Comparison of ENCODE assay signal across 22 cellular contexts in genomic region chr4:25032126-25032525, GRCh38. TPM values are rescaled to one million over a fixed set of nuclear protein-coding genes. Genes with fewer than 3 reads are reported as not detected.
DNase-seq lines count a peak whose midpoint lies in the region; ATAC-seq and TF ChIP-seq lines count a peak whose summit lies in the region.
"Had no signal": no experiment of that assay in that cellular context is flagged by ENCODE, and none has a peak within 500 bp of the region (broad histone marks: within the 10 kb centered on the region; RNA-seq: fewer than 3 reads in every experiment).

No MANE protein-coding gene starts in this region.

- H3K4me1 Mint-ChIP-seq in endodermal cell: peaks cover 20% of the 10 kb centered on the region
- H3K4me1 Mint-ChIP-seq in activated CD8-positive, alpha-beta T cell treated with anti-CD3 and anti-CD28 coated beads for 36 hours (ENCODE audit: low read depth): peaks cover 3% of the 10 kb centered on the region

- no peaks in the 10 kb centered on the region for H3K4me1 ChIP-seq in endodermal cell (ENCODE audit: control insufficient read depth, insufficient read depth, low read length)
- peaks cover 0 to 9% of the 10 kb centered on the region in 2 donors for H3K4me1 ChIP-seq in left lung

- H3K9me3 ChIP-seq in endodermal cell (ENCODE audit: control insufficient read depth, low read length) (no peaks in the 10 kb centered on the region), left lung (no peaks in the 10 kb centered on the region)
- H3K9me3 ChIP-seq: ascending aorta, MG63, SJCRH30, upper lobe of right lung had no signal

- ATAC-seq in omental fat pad (ENCODE audit: low FRiP score) (peak; percentile 34), left lung (no peak), GM19463 (IDR thresholded peaks at IDR 0.05; ENCODE audit: unreplicated experiment) (no peak)
- no peak for ATAC-seq in activated CD8-positive, alpha-beta T cell treated with anti-CD3 and anti-CD28 coated beads for 36 hours
- ATAC-seq: left colon; stimulated activated memory B cell treated with anti-CD40 and anti-IgM and Interleukin-4, amounts not matched to agents 10 μg/mL and 1 μg/mL and 100 μg/mL, for 72 hours; upper lobe of right lung had no signal

- TF ChIP-seq CTCF in endodermal cell (conservative IDR thresholded peaks at IDR 0.05): peak; percentile 47
- TF ChIP-seq CTCF in omental fat pad (IDR thresholded peaks at IDR 0.05): no peak
- no peak for TF ChIP-seq CTCF in left lung (IDR thresholded peaks at IDR 0.05)
- no peak for TF ChIP-seq CTCF in activated CD8-positive, alpha-beta T cell treated with anti-CD3 and anti-CD28 coated beads for 36 hours (IDR thresholded peaks at IDR 0.05)

- no peak overlapping the region for H3K27ac Mint-ChIP-seq in endodermal cell
- H3K27ac Mint-ChIP-seq in activated CD8-positive, alpha-beta T cell treated with anti-CD3 and anti-CD28 coated beads for 36 hours: no peak overlapping the region
- H3K27ac Mint-ChIP-seq: stimulated activated memory B cell treated with anti-CD40 and anti-IgM and Interleukin-4, amounts not matched to agents 10 μg/mL and 1 μg/mL and 100 μg/mL, for 72 hours; T-helper 2 cell treated with Interferon-gamma antibody and Interleukin-4, amounts not matched to agents 5 μg/mL and 100 μg/mL, for 36 hours had no signal

- H3K9ac ChIP-seq in endodermal cell (ENCODE audit: extremely low read depth, low read length, poor library complexity, severe bottlenecking): no peak overlapping the region

- H3K27ac ChIP-seq in endodermal cell (ENCODE audit: low read depth, low read length) (no peak overlapping the region), left lung (no peak overlapping the region)
- H3K27ac ChIP-seq: spleen, upper lobe of right lung had no signal

- H3K4me3 ChIP-seq in endodermal cell (ENCODE audit: low read length) (no peak overlapping the region), left lung (no peak overlapping the region)
- H3K4me3 ChIP-seq: MG63, spleen, upper lobe of right lung had no signal

- POLR2A ChIA-PET in activated CD8-positive, alpha-beta T cell treated with anti-CD3 and anti-CD28 coated beads for 36 hours (lab: Charles Lee): no interaction called here

- H3K27me3 Mint-ChIP-seq in endodermal cell (ENCODE audit: insufficient read depth): peaks cover 73% of the 10 kb centered on the region
- H3K27me3 Mint-ChIP-seq in activated CD8-positive, alpha-beta T cell treated with anti-CD3 and anti-CD28 coated beads for 36 hours: peaks cover 53% of the 10 kb centered on the region

- H3K4me3 Mint-ChIP-seq in endodermal cell: peak overlapping the region; percentile 59
- H3K4me3 Mint-ChIP-seq in activated CD8-positive, alpha-beta T cell treated with anti-CD3 and anti-CD28 coated beads for 36 hours: no peak overlapping the region
- H3K4me3 Mint-ChIP-seq: stimulated activated memory B cell treated with anti-CD40 and anti-IgM and Interleukin-4, amounts not matched to agents 10 μg/mL and 1 μg/mL and 100 μg/mL, for 72 hours; T-helper 2 cell treated with Interferon-gamma antibody and Interleukin-4, amounts not matched to agents 5 μg/mL and 100 μg/mL, for 36 hours had no signal

- DNase-seq in GM03348 (ENCODE audit: low spot score) (peak; percentile 23), M059J (ENCODE audit: low read depth) (peak; percentile 15), endodermal cell (no peak), omental fat pad (ENCODE audit: low spot score) (no peak), left lung (no peak), NOMO-1 treated with DMSO at 0.1 percent for 48 hours (lab: John Stamatoyannopoulos, UW; ENCODE audit: unreplicated experiment) (no peak)
- DNase-seq in activated CD8-positive, alpha-beta T cell treated with anti-CD3 and anti-CD28 coated beads for 36 hours: no peak
- DNase-seq: activated CD4-positive, alpha-beta T cell treated with anti-CD3 and anti-CD28 coated beads for 1 hour; activated gamma-delta T cell treated with Interleukin-2 at 50 U/mL for 16 hours; dorsolateral prefrontal cortex; left colon; MG63; NCI-H1694; NCI-H446 treated with DMSO at 0.1 percent for 48 hours; SJCRH30; spleen; upper lobe of right lung had no signal

- intact Hi-C loops in left lung (cut with DNase I): no loop called here
- intact Hi-C loops in activated CD8-positive, alpha-beta T cell treated with anti-CD3 and anti-CD28 coated beads for 36 hours (cut with micrococcal nuclease): no loop called here

- peaks cover 4% of the 10 kb centered on the region for H3K9me3 Mint-ChIP-seq in endodermal cell
- H3K9me3 Mint-ChIP-seq in activated CD8-positive, alpha-beta T cell treated with anti-CD3 and anti-CD28 coated beads for 36 hours: peaks cover 5% of the 10 kb centered on the region
- H3K9me3 Mint-ChIP-seq: T-helper 2 cell treated with Interferon-gamma antibody and Interleukin-4, amounts not matched to agents 5 μg/mL and 100 μg/mL, for 36 hours had no signal

- no peaks in the 10 kb centered on the region for H3K36me3 Mint-ChIP-seq in endodermal cell (ENCODE audit: low read depth)
- H3K36me3 Mint-ChIP-seq in activated CD8-positive, alpha-beta T cell treated with anti-CD3 and anti-CD28 coated beads for 36 hours (ENCODE audit: low read depth): no peaks in the 10 kb centered on the region
- H3K36me3 Mint-ChIP-seq: stimulated activated memory B cell treated with anti-CD40 and anti-IgM and Interleukin-4, amounts not matched to agents 10 μg/mL and 1 μg/mL and 100 μg/mL, for 72 hours had no signal

- peaks cover 35% of the 10 kb centered on the region for H3K27me3 ChIP-seq in endodermal cell (ENCODE audit: control insufficient read depth, insufficient read depth, low read length, poor library complexity, severe bottlenecking)
- peaks cover 10 to 66% of the 10 kb centered on the region in 2 donors for H3K27me3 ChIP-seq in left lung
- H3K27me3 ChIP-seq: ascending aorta, dorsolateral prefrontal cortex, MG63, SJCRH30 had no signal

- WGBS in endodermal cell (ENCODE audit: insufficient coverage in 1 of 2, insufficient read length in 1 of 2), 2 experiments: 96 to 100% methylated on average over 1 to 2 of the region's 2 CpGs

- H3K36me3 ChIP-seq in endodermal cell (ENCODE audit: control insufficient read depth, insufficient read depth, low read length) (peaks cover under 1% of the 10 kb centered on the region), left lung (no peaks in the 10 kb centered on the region)
- H3K36me3 ChIP-seq: ascending aorta, MG63, spleen, upper lobe of right lung had no signal

- CTCF ChIA-PET in activated CD8-positive, alpha-beta T cell treated with anti-CD3 and anti-CD28 coated beads for 36 hours (lab: Charles Lee): interaction anchor here (0.6 to 1.5 kb wide), 3 partner anchors 14 to 543 kb away, joined by 3 read pairs; no protein-coding TSS in a partner anchor

RNA-seq across cellular contexts. Expression of gene LGI2, which starts 1.4 kb away (rescaled TPM):
- 0.07 TPM in 1 of 2 replicates, not detected in the other for total RNA-seq in M059J (2014; rRNA removed; shearing (Covaris generic))
- total RNA-seq in endodermal cell: 10 to 100 TPM in 1 of 2 donors, 1 to 10 TPM in 1; 6.5 to 15.9 TPM
- 5.1 TPM for polyA plus RNA-seq in endodermal cell (2013, experiment 1 of 2)
- 3.7 TPM for polyA plus RNA-seq in endodermal cell (2013, experiment 2 of 2)
- 1 to 10 TPM; 2.8 to 6.4 (median 5.4) TPM for total RNA-seq in omental fat pad
- total RNA-seq in left lung: 1 to 10 TPM; 4.8 to 7.7 TPM
- not detected for total RNA-seq in activated CD8-positive, alpha-beta T cell treated with anti-CD3 and anti-CD28 coated beads for 36 hours
- polyA plus RNA-seq: fibroblast of lung had no signal

Comparison
In these comparisons a context has a peak if more than half of its experiments do, and no peak if none do; other contexts are left out.
1. DNase-seq: peak in GM03348 (single experiment) and M059J (single experiment); none in endodermal cell (single experiment), omental fat pad (single experiment), left lung (0 of 2), NOMO-1 treated with DMSO at 0.1 percent for 48 hours (single experiment) and activated CD8-positive, alpha-beta T cell treated with anti-CD3 and anti-CD28 coated beads for 36 hours (single experiment).